ENCODE assay signal across 17 cellular contexts in the genomic region with DNA sequence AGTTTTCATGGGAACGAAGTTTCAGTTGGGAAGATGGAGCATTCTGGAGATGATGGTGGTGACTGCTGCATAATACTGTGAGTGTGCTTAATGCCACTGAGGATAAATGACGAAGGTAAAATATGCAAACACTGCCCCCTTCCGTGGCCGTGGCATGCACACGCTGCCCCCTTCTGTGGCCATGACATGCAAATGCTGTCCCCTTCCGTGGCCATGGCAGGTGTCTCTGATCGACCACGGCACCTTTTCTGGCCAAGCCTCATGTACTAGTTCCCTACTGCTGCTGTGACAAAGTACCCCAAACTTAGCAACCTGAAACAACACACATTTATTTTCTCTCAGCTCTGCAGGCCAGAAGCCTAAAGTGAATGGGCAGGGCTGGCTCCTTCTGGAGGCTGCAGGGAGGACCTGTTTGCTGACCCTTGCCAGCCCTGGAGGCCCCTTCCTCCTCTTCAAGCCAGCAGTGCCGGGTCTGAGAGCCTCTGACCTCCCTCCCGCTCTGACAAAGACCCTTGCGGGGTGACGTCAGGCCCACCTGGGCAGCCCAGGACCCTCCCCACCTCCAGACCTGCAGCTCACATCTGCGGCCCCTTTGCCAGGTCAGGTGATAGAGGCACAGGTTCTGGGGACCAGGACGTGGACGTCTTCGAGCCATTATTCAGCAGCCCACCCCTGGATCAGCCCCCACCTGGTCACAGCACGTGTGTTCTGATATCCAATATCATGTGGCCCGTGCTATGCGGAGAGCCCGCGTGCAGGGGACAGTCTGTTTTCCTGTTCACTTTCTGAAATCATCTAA.
DNase-seq lines count a peak whose midpoint lies in the region; TF ChIP-seq lines count a peak whose summit lies in the region.
"Had no signal": no experiment of that assay in that cellular context is flagged by ENCODE, and none has a peak within 500 bp of the region (broad histone marks: within the 10 kb centered on the region; RNA-seq: fewer than 3 reads in every experiment).

No MANE protein-coding gene starts in this region.

- H3K36me3 ChIP-seq in BE2C (no peaks in the 10 kb centered on the region), WERI-Rb-1 (no peaks in the 10 kb centered on the region)
- H3K36me3 ChIP-seq: MG63, ovary, Peyer's patch, right lobe of liver had no signal

- H3K9me3 ChIP-seq in BE2C, result no peaks in the 10 kb centered on the region
- H3K9me3 ChIP-seq in WERI-Rb-1 (ENCODE audit: severe bottlenecking), result no peaks in the 10 kb centered on the region
- H3K9me3 ChIP-seq: MG63, ovary, Peyer's patch, right lobe of liver had no signal

- DNase-seq in BE2C, result no peak
- peak; percentile 39 for DNase-seq in NAMALWA (ENCODE audit: low spot score)
- DNase-seq in WERI-Rb-1, result peak; percentile 33
- no peak for DNase-seq in SK-N-DZ (ENCODE audit: low spot score)
- DNase-seq in activated CD4-positive, alpha-beta T cell treated with anti-CD3 and anti-CD28 coated beads for 1 hour, result no peak
- DNase-seq in NCI-H446 (lab: John Stamatoyannopoulos, UW), result no peak
- DNase-seq: activated CD4-positive, alpha-beta T cell treated with anti-CD3 and anti-CD28 coated beads, Interleukin-2, amount 10 ng/mL, durations not matched to agents 24 days and 14 days; Caco-2; GDM1; MG63; naive B cell; NCI-H187 treated with DMSO at 0.1 percent for 48 hours; NCI-H510A treated with DMSO at 0.1 percent for 48 hours; ovary; Peyer's patch; right lobe of liver had no signal

- H3K27me3 ChIP-seq in BE2C (peaks cover 35% of the 10 kb centered on the region), WERI-Rb-1 (ENCODE audit: insufficient read depth, low read depth, severe bottlenecking) (no peaks in the 10 kb centered on the region)
- H3K27me3 ChIP-seq: ovary, Peyer's patch, right lobe of liver had no signal

- TF ChIP-seq CTCF in 22Rv1 (IDR thresholded peaks at IDR 0.05), result peak; percentile 44
- 0 out of 2 replicates have a peak, but pooled peaks have one; percentile 14 for TF ChIP-seq CTCF in BE2C (IDR thresholded peaks at IDR 0.05; ENCODE audit: low read depth, low read length)
- TF ChIP-seq CTCF in WERI-Rb-1 (IDR thresholded peaks at IDR 0.05; ENCODE audit: low read depth, low read length), result peak; percentile 41; the same call in 1 of the 2 replicates

- no peaks in the 10 kb centered on the region for H3K4me1 ChIP-seq in BE2C
- H3K4me1 ChIP-seq: Caco-2, Peyer's patch, right lobe of liver had no signal

- no peak overlapping the region for H3K27ac ChIP-seq in 22Rv1
- no peak overlapping the region for H3K27ac ChIP-seq in WERI-Rb-1
- H3K27ac ChIP-seq: ovary, Peyer's patch, right lobe of liver had no signal

- H3K4me3 ChIP-seq in BE2C (ENCODE audit: low read depth, low read length) (no peak overlapping the region), WERI-Rb-1 (ENCODE audit: low read depth, low read length) (no peak overlapping the region)
- H3K4me3 ChIP-seq: MG63, ovary, Peyer's patch, right lobe of liver had no signal

Comparison
In these comparisons a context has a peak if more than half of its experiments do, and no peak if none do; other contexts are left out.
1. DNase-seq: peak in NAMALWA (single experiment) and WERI-Rb-1 (single experiment); none in BE2C (single experiment), SK-N-DZ (single experiment), activated CD4-positive, alpha-beta T cell treated with anti-CD3 and anti-CD28 coated beads for 1 hour (single experiment) and NCI-H446 (0 of 2).
2. Peak in every context shown above with its lines, with median percentiles within 50 percentile points of each other: CTCF ChIP-seq.